8 cellular contexts compared by ENCODE assay signal in the genomic region with DNA sequence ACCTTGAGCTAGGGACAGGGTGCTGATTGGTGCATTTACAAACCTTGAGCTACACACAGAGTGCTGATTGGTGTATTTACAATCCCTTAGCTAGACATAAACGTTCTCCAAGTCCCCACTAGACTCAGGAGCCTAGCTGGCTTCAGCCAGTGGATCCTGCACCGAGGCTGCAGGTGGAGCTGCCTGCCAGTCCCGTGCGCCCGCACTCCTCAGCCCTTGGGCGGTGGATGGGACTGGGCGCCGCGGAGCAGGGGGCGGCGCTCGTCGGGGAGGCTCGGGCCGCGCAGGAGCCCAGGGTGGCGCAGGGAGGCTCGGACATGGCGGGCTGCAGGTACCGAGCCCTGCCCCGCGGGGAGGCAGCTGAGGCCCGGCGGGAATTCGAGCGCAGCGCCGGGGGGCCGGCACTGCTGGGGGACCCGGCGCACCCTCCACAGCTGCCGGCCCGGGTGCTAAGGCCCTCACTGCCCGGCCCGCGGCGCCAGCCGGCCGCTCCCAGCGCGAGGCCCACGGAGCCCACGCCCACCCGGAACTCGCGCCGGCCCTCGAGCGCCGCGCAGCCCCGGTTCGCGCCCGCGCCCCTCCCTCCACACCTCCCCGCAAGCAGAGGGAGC.
DNase-seq lines count a peak whose midpoint lies in the region; ATAC-seq and TF ChIP-seq lines count a peak whose summit lies in the region.
"Not testable (repeated sequence)": the region's sequence is repeated elsewhere in the genome, so short reads cannot be mapped to it uniquely, and the experiment has no call there.

No MANE protein-coding gene starts in this region.

- peaks cover 16 to 38% (median 28%) of the 10 kb centered on the region in 4 donors for H3K4me1 Mint-ChIP-seq in CD4-positive, alpha-beta memory T cell
- peaks cover 13% of the 10 kb centered on the region for H3K4me1 Mint-ChIP-seq in WTC11

- not testable (repeated sequence) for TF ChIP-seq CTCF in WTC11 (IDR thresholded peaks at IDR 0.05); esophagus muscularis mucosa (IDR thresholded peaks at IDR 0.05); left lung (IDR thresholded peaks at IDR 0.05); prostate gland (IDR thresholded peaks at IDR 0.05); testis (IDR thresholded peaks at IDR 0.05)

- 0% methylated on average over 1 of the region's 57 CpGs for WGBS in esophagus muscularis mucosa
- 8% methylated on average over 34 of the region's 57 CpGs for WGBS in prostate gland
- 0 to 3% methylated on average over 1 to 42 of the region's 57 CpGs for WGBS in testis, 2 donors

- H3K27ac Mint-ChIP-seq in CD4-positive, alpha-beta memory T cell; WTC11: not testable (repeated sequence)

- not testable (repeated sequence) for H3K9me3 Mint-ChIP-seq in CD4-positive, alpha-beta memory T cell; WTC11

- peaks cover 20% of the 10 kb centered on the region for H3K4me1 ChIP-seq in CD4-positive, alpha-beta memory T cell (ENCODE audit: insufficient read depth, low read length)
- H3K4me1 ChIP-seq in esophagus muscularis mucosa: peaks cover 13 to 17% (median 15%) of the 10 kb centered on the region in 4 donors
- peaks cover 0 to 17% of the 10 kb centered on the region in 2 donors for H3K4me1 ChIP-seq in left lung
- not testable (repeated sequence) for H3K4me1 ChIP-seq in prostate gland (replicated peaks); testis

- not testable (repeated sequence) for H3K27ac ChIP-seq in CD4-positive, alpha-beta memory T cell (ENCODE audit: low read depth, low read length); prostate gland; testis
- H3K27ac ChIP-seq in esophagus muscularis mucosa (replicated peaks in 1 of 4) (peak overlapping the region in 1 of 4 donors; percentile 36), left lung (peak overlapping the region in 1 of 2 donors; percentile 13)

- TF ChIP-seq EP300 in esophagus muscularis mucosa (IDR thresholded peaks at IDR 0.05): not testable (repeated sequence)

- not testable (repeated sequence) for TF ChIP-seq POLR2A in esophagus muscularis mucosa (IDR thresholded peaks at IDR 0.05; ENCODE audit: low read depth); prostate gland (IDR thresholded peaks at IDR 0.05); testis (IDR thresholded peaks at IDR 0.05)

- peak in 3 of 5 donors; percentile 22 to 38 (median 32) for DNase-seq in CD4-positive, alpha-beta memory T cell
- peak; percentile 57 for DNase-seq in NCI-H1105 treated with DMSO at 0.1 percent for 48 hours (lab: John Stamatoyannopoulos, UW)
- peak; percentile 38 for DNase-seq in WTC11 (ENCODE audit: low spot score)
- DNase-seq in activated naive CD4-positive, alpha-beta T cell treated with anti-CD3 and anti-CD28 coated beads, Interleukin-2, amount 50 U/mL, for 16 hours: peak; percentile 22
- not testable (repeated sequence) for DNase-seq in esophagus muscularis mucosa (ENCODE audit: extremely low spot score); left lung; prostate gland (ENCODE audit: low spot score); testis

- H3K27me3 Mint-ChIP-seq in CD4-positive, alpha-beta memory T cell: peaks cover 11 to 21% of the 10 kb centered on the region in 2 donors
- H3K27me3 Mint-ChIP-seq in WTC11 (ENCODE audit: low read depth): peaks cover 50% of the 10 kb centered on the region

- H3K4me3 Mint-ChIP-seq in CD4-positive, alpha-beta memory T cell: peak overlapping the region; percentile 59 to 80 (median 70)
- H3K4me3 Mint-ChIP-seq in WTC11: peak overlapping the region; percentile 31; the same call in 1 of the 2 replicates

- intact Hi-C loops in CD4-positive, alpha-beta memory T cell (cut with micrococcal nuclease); esophagus muscularis mucosa (cut with DNase I); left lung (cut with DNase I); prostate gland (cut with DNase I); testis (cut with DNase I; ENCODE audit: low total_unique reads): not testable (repeated sequence)

- ATAC-seq in WTC11: not testable (repeated sequence)
- peak; percentile 47 for ATAC-seq in left lung

- CTCF ChIA-PET in CD4-positive, alpha-beta memory T cell (lab: Charles Lee; ENCODE audit: partially characterized antibody): interaction anchor here (1.4 kb wide), 1 partner anchor 20 kb away, joined by 3 read pairs; no protein-coding TSS in a partner anchor
- CTCF ChIA-PET in WTC11 (lab: Charles Lee): interaction anchor here (0.6 to 1.0 kb wide), 5 partner anchors 12 to 774 kb away, joined by 3 to 7 read pairs (median 3); no protein-coding TSS in a partner anchor

- not testable (repeated sequence) for H3K9me3 ChIP-seq in CD4-positive, alpha-beta memory T cell (ENCODE audit: control insufficient read depth in 1 of 2, low read length in 2 of 2); esophagus muscularis mucosa; left lung; prostate gland; testis

- H3K4me3 ChIP-seq in CD4-positive, alpha-beta memory T cell (ENCODE audit: low read length in 2 of 2): peak overlapping the region in 1 of 2 donors; percentile 43
- H3K4me3 ChIP-seq in esophagus muscularis mucosa (peak overlapping the region; percentile 45 to 58 (median 46)), left lung (peak overlapping the region; percentile 11 to 34), prostate gland (peak overlapping the region; percentile 2 to 15), testis (peak overlapping the region; percentile 29 to 37)

- POLR2A ChIA-PET in CD4-positive, alpha-beta memory T cell (lab: Charles Lee; ENCODE audit: partially characterized antibody): interaction anchor here (1.8 kb wide), 1 partner anchor 13 kb away, joined by 10 read pairs; no protein-coding TSS in a partner anchor
- POLR2A ChIA-PET in WTC11 (lab: Charles Lee): not testable (repeated sequence)

- H3K27me3 ChIP-seq in CD4-positive, alpha-beta memory T cell (ENCODE audit: insufficient read depth, low read length): peaks cover 11% of the 10 kb centered on the region
- peaks cover 0 to 81% (median 26%) of the 10 kb centered on the region in 4 donors for H3K27me3 ChIP-seq in esophagus muscularis mucosa
- peaks cover 16 to 74% of the 10 kb centered on the region in 2 donors for H3K27me3 ChIP-seq in left lung
- H3K27me3 ChIP-seq in prostate gland (replicated peaks; ENCODE audit: insufficient read depth): peaks cover 17% of the 10 kb centered on the region
- not testable (repeated sequence) for H3K27me3 ChIP-seq in testis

- not testable (repeated sequence) for H3K36me3 Mint-ChIP-seq in CD4-positive, alpha-beta memory T cell; WTC11

- not testable (repeated sequence) for H3K36me3 ChIP-seq in CD4-positive, alpha-beta memory T cell (ENCODE audit: insufficient read depth, low read length); esophagus muscularis mucosa; left lung; prostate gland; testis (ENCODE audit: low read depth, missing control alignments)

TF ChIP-seq in WTC11, 78 proteins besides CTCF, POLR2A, EP300 and RAD21:
- TF ChIP-seq ZNF423 (CRISPR knock-in tag; IDR thresholded peaks at IDR 0.05): peak; percentile 62; the same call in 1 of the 2 replicates
- peak; percentile 78 for TF ChIP-seq NFYB (CRISPR knock-in tag; conservative IDR thresholded peaks at IDR 0.05; ENCODE audit: low read depth)
